30 cellular contexts compared by ENCODE assay signal in genomic region chr20:44814937-44815336, GRCh38. TPM values are rescaled to one million over a fixed set of nuclear protein-coding genes. Genes with fewer than 3 reads are reported as not detected.
"Had no signal": no experiment of that assay in that cellular context is flagged by ENCODE, and none has a peak within 500 bp of the region (broad histone marks: within the 10 kb centered on the region; RNA-seq: fewer than 3 reads in every experiment).

No MANE protein-coding gene starts in this region.

- ATAC-seq: left colon; left lung; lower lobe of right lung; natural killer cell; right cardiac atrium; stimulated activated effector memory CD8-positive, alpha-beta T cell treated with anti-CD3 and anti-CD28 coated beads, Interleukin-12 subunit alpha, Interleukin-12 subunit beta, amount 100 ng/mL, for 72 hours; upper lobe of right lung had no signal

- H3K9me3 Mint-ChIP-seq: mesothelial cell of epicardium; natural killer cell; neural progenitor cell; stimulated activated effector memory CD8-positive, alpha-beta T cell treated with anti-CD3 and anti-CD28 coated beads, Interleukin-12 subunit alpha, Interleukin-12 subunit beta, amount 100 ng/mL, for 72 hours; stimulated activated naive CD8-positive, alpha-beta T cell treated with anti-CD3 and anti-CD28 coated beads, Interleukin-15, Interleukin-2, amounts not matched to agents 100 ng/mL and 50 ng/mL, for 24 hours had no signal

- H3K4me3 ChIP-seq: left lung, lower lobe of right lung, neural progenitor cell, ovary, sigmoid colon, spleen, suprapubic skin, thoracic aorta, tibial artery, upper lobe of right lung, uterus had no signal

- H3K9ac ChIP-seq: neural progenitor cell had no signal

- H3K4me1 ChIP-seq: left lung, lower lobe of right lung, upper lobe of right lung, uterus had no signal

- H3K36me3 Mint-ChIP-seq: mesothelial cell of epicardium; natural killer cell; stimulated activated effector memory CD8-positive, alpha-beta T cell treated with anti-CD3 and anti-CD28 coated beads, Interleukin-12 subunit alpha, Interleukin-12 subunit beta, amount 100 ng/mL, for 72 hours had no signal

- H3K9me3 ChIP-seq: suprapubic skin had no signal

- H3K27me3 ChIP-seq: ovary had no signal

- H2AFZ ChIP-seq: neural progenitor cell had no signal

- DNase-seq: hippocampal formation; kidney; left colon; left lung; lower lobe of right lung; mammary epithelial cell; mesenchymal stem cell; naive B cell; natural killer cell; nephron progenitor cell; ovary; right cardiac atrium; sigmoid colon; small intestine; spleen; stimulated activated CD4-positive, alpha-beta T cell treated with anti-CD3 and anti-CD28 coated beads, Interleukin-4, amount 100 ng/mL, for 24 hours; stimulated activated naive CD4-positive, alpha-beta T cell; tibial artery; trophoblast cell; upper lobe of right lung; uterus had no signal

- H3K4me3 Mint-ChIP-seq: mesothelial cell of epicardium; naive B cell; natural killer cell; nephron progenitor cell; neural progenitor cell; stimulated activated effector memory CD8-positive, alpha-beta T cell treated with anti-CD3 and anti-CD28 coated beads, Interleukin-12 subunit alpha, Interleukin-12 subunit beta, amount 100 ng/mL, for 72 hours; stimulated activated naive CD8-positive, alpha-beta T cell treated with anti-CD3 and anti-CD28 coated beads, Interleukin-15, Interleukin-2, amounts not matched to agents 100 ng/mL and 50 ng/mL, for 24 hours had no signal

- H3K27ac ChIP-seq: left lung, lower lobe of right lung, neural progenitor cell, ovary, sigmoid colon, spleen, suprapubic skin, thoracic aorta, tibial artery, upper lobe of right lung, uterus had no signal

- H3K4me2 ChIP-seq: neural progenitor cell had no signal

- FAIRE-seq: kidney, small intestine had no signal

- H3K27ac Mint-ChIP-seq: mesothelial cell of epicardium; naive B cell; natural killer cell; nephron progenitor cell; neural progenitor cell; progenitor cell of endocrine pancreas; stimulated activated effector memory CD8-positive, alpha-beta T cell treated with anti-CD3 and anti-CD28 coated beads, Interleukin-12 subunit alpha, Interleukin-12 subunit beta, amount 100 ng/mL, for 72 hours; stimulated activated naive CD8-positive, alpha-beta T cell treated with anti-CD3 and anti-CD28 coated beads, Interleukin-15, Interleukin-2, amounts not matched to agents 100 ng/mL and 50 ng/mL, for 24 hours had no signal

- H3K36me3 ChIP-seq: left lung, lower lobe of right lung, neural progenitor cell, ovary, sigmoid colon, spleen, suprapubic skin, thoracic aorta, tibial artery, upper lobe of right lung, uterus had no signal

RNA-seq across cellular contexts. Expression of gene RIMS4, which starts 4.6 kb away (rescaled TPM):
- total RNA-seq: liver, natural killer cell, pulmonary artery endothelial cell, spleen had no signal
- polyA plus RNA-seq: liver, mammary epithelial cell had no signal
